Comparison of ENCODE assay signal across 11 cellular contexts in the genomic region with DNA sequence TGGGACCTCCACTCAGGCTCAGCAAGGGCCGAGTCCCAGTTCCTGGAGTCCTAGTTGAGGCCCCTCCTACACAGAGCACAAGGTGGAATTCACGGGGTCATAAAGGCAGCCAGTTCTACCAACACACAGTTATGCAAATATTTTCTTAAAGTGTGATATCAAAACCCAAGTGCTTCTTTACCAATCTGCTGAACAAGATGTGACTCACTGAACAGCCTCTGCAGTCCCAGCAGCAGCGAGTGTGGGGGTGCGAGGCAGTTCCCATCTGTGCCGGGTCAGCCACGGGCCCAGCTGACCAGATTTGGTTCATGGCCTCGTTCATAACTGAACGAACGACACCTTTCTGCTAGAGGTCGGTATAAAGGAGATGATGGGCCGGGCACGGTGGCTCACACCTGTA. TPM values are rescaled to one million over a fixed set of nuclear protein-coding genes. Genes with fewer than 3 reads are reported as not detected.
DNase-seq lines count a peak whose midpoint lies in the region; ATAC-seq lines count a peak whose summit lies in the region.
"Had no signal": no experiment of that assay in that cellular context is flagged by ENCODE, and none has a peak within 500 bp of the region (broad histone marks: within the 10 kb centered on the region; RNA-seq: fewer than 3 reads in every experiment).

No MANE protein-coding gene starts in this region.

- CTCF ChIA-PET in activated CD4-positive, alpha-beta T cell treated with anti-CD3 and anti-CD28 coated beads for 36 hours (lab: Charles Lee), result interaction anchor here (0.7 kb wide), 1 partner anchor 210 kb away, joined by 3 read pairs; no protein-coding TSS in a partner anchor

- no CpG with 5 or more reads among the region's 12 CpGs for WGBS in neuronal stem cell (ENCODE audit: extremely low coverage in 2 of 2, insufficient read length in 2 of 2, insufficient replicate concordance in 1 of 2), 2 donors

- peaks cover 7% of the 10 kb centered on the region for H3K27me3 Mint-ChIP-seq in activated CD4-positive, alpha-beta T cell treated with anti-CD3 and anti-CD28 coated beads for 36 hours

- intact Hi-C loops in activated CD4-positive, alpha-beta T cell treated with anti-CD3 and anti-CD28 coated beads for 36 hours (cut with DNase I, micrococcal nuclease), result loop anchor here in 1 of 2 experiments (5.0 kb wide), 1 partner anchor 76 kb away; a partner anchor contains a TSS

- H3K4me3 ChIP-seq in neuronal stem cell (ENCODE audit: low read length in 2 of 2), result no peak overlapping the region
- H3K4me3 ChIP-seq: testis had no signal

- H3K9me3 Mint-ChIP-seq in activated CD4-positive, alpha-beta T cell treated with anti-CD3 and anti-CD28 coated beads for 36 hours (ENCODE audit: low read depth), result no peaks in the 10 kb centered on the region

- ATAC-seq in activated CD4-positive, alpha-beta T cell treated with anti-CD3 and anti-CD28 coated beads for 36 hours, result peak; percentile 3

- no peak overlapping the region for H3K18ac ChIP-seq in neuronal stem cell (ENCODE audit: low read length)

- no peak overlapping the region for H2AFZ ChIP-seq in neuronal stem cell (ENCODE audit: low read length)

- no peak for DNase-seq in activated CD4-positive, alpha-beta T cell treated with anti-CD3 and anti-CD28 coated beads for 36 hours
- DNase-seq in activated CD4-positive, alpha-beta T cell treated with anti-CD3 and anti-CD28 coated beads for 1 hour, result no peak
- DNase-seq in M059J (ENCODE audit: low read depth) (peak; percentile 45), neuronal stem cell (ENCODE audit: low spot score) (no peak), DMS79 (lab: John Stamatoyannopoulos, UW) (no peak), NCI-H1694 (lab: John Stamatoyannopoulos, UW) (no peak), NCI-H446 (lab: John Stamatoyannopoulos, UW) (no peak)
- DNase-seq: NCI-H1694 treated with DMSO at 0.1 percent for 48 hours, NCI-H774 had no signal

- no peak overlapping the region for H4K91ac ChIP-seq in neuronal stem cell (ENCODE audit: low read depth, low read length, poor library complexity)

- H3K9ac ChIP-seq in neuronal stem cell (ENCODE audit: low read depth, low read length, poor library complexity), result no peak overlapping the region

- H3K4me1 Mint-ChIP-seq in activated CD4-positive, alpha-beta T cell treated with anti-CD3 and anti-CD28 coated beads for 36 hours, result peaks cover 21% of the 10 kb centered on the region

- no peak overlapping the region for H3K23ac ChIP-seq in neuronal stem cell (ENCODE audit: low read depth, low read length, poor library complexity)

- H3K4ac ChIP-seq in neuronal stem cell (ENCODE audit: low read length), result no peak overlapping the region

- H3K27ac ChIP-seq in angular gyrus (ENCODE audit: low read depth, low read length) (peak overlapping the region; percentile 24), neuronal stem cell (replicated peaks; ENCODE audit: low read length) (no peak overlapping the region)
- H3K27ac ChIP-seq: testis had no signal

- H4K8ac ChIP-seq in neuronal stem cell (ENCODE audit: low read depth, low read length), result no peak overlapping the region

- peaks cover 0 to 11% (median 0%) of the 10 kb centered on the region in 3 experiments for H3K27me3 ChIP-seq in neuronal stem cell (ENCODE audit: control insufficient read depth in 3 of 3, insufficient read depth in 3 of 3, low read depth in 1 of 3, low read length in 3 of 3)
- H3K27me3 ChIP-seq: testis had no signal

- peak overlapping the region; percentile 79 for H3K4me3 Mint-ChIP-seq in activated CD4-positive, alpha-beta T cell treated with anti-CD3 and anti-CD28 coated beads for 36 hours

- peak overlapping the region; percentile 57 for H2BK5ac ChIP-seq in neuronal stem cell (ENCODE audit: low read length)

- H2BK12ac ChIP-seq in neuronal stem cell (ENCODE audit: low read length), result no peak overlapping the region

- H3K4me2 ChIP-seq in neuronal stem cell (ENCODE audit: insufficient read depth, low read length, poor library complexity, severe bottlenecking), result no peak overlapping the region

- H3K4me1 ChIP-seq in neuronal stem cell (ENCODE audit: control insufficient read depth in 2 of 2, insufficient read depth in 1 of 2, low read depth in 1 of 2, low read length in 2 of 2), result peaks cover 17 to 38% of the 10 kb centered on the region in 2 donors

- POLR2A ChIA-PET in activated CD4-positive, alpha-beta T cell treated with anti-CD3 and anti-CD28 coated beads for 36 hours (lab: Charles Lee), result no interaction called here

- H3K36me3 Mint-ChIP-seq in activated CD4-positive, alpha-beta T cell treated with anti-CD3 and anti-CD28 coated beads for 36 hours (ENCODE audit: low read depth), result no peaks in the 10 kb centered on the region

- H3K14ac ChIP-seq in neuronal stem cell (ENCODE audit: low read length), result no peak overlapping the region

- H2BK15ac ChIP-seq in neuronal stem cell (ENCODE audit: low read length), result peak overlapping the region; percentile 79

- H3K36me3 ChIP-seq in neuronal stem cell (replicated peaks in 1 of 2; ENCODE audit: control insufficient read depth in 2 of 2, insufficient read depth in 2 of 2, low read length in 2 of 2), result no peaks in the 10 kb centered on the region

- H3K79me1 ChIP-seq in neuronal stem cell (ENCODE audit: low read depth, low read length), result peaks cover 2% of the 10 kb centered on the region

- no peaks in the 10 kb centered on the region for H3K9me3 ChIP-seq in neuronal stem cell (replicated peaks in 1 of 2; ENCODE audit: control insufficient read depth in 2 of 2, insufficient read depth in 1 of 2, low read depth in 1 of 2, low read length in 2 of 2)
- H3K9me3 ChIP-seq: testis had no signal

- peak overlapping the region; percentile 83 for H3K27ac Mint-ChIP-seq in activated CD4-positive, alpha-beta T cell treated with anti-CD3 and anti-CD28 coated beads for 36 hours

- H2BK120ac ChIP-seq in neuronal stem cell (ENCODE audit: low read depth, low read length), result peak overlapping the region; percentile 42

- peak overlapping the region; percentile 99 for H2AK5ac ChIP-seq in neuronal stem cell (ENCODE audit: low read depth, low read length)

RNA-seq across cellular contexts. Expression of a gene that starts 4.5 kb away (rescaled TPM):
- 10 to 100 TPM; 40.6 to 50.0 TPM for total RNA-seq in activated CD4-positive, alpha-beta T cell treated with anti-CD3 and anti-CD28 coated beads for 36 hours
- total RNA-seq in M059J (2014; rRNA removed; shearing (Covaris generic)), result 21.1 and 28.7 TPM in 2 replicates
- 111 TPM for polyA plus RNA-seq in neuronal stem cell (2013, experiment 1 of 2)
- 113 TPM for polyA plus RNA-seq in neuronal stem cell (2013, experiment 2 of 2)

RNA-seq across cellular contexts. Expression of a gene that starts 9.1 kb away (rescaled TPM):
- total RNA-seq in activated CD4-positive, alpha-beta T cell treated with anti-CD3 and anti-CD28 coated beads for 36 hours, result not detected
- total RNA-seq in M059J (2014; rRNA removed; shearing (Covaris generic)), result not detected in 2 replicates
- 0.13 TPM for polyA plus RNA-seq in neuronal stem cell (2013, experiment 1 of 2)
- polyA plus RNA-seq in neuronal stem cell (2013, experiment 2 of 2), result 0.08 TPM

RNA-seq across cellular contexts. Expression of a gene that starts 20.8 kb away (rescaled TPM):
- total RNA-seq in activated CD4-positive, alpha-beta T cell treated with anti-CD3 and anti-CD28 coated beads for 36 hours, result 10 to 100 TPM; 39.6 to 40.2 TPM
- total RNA-seq in M059J (2014; rRNA removed; shearing (Covaris generic)), result 23.7 and 33.6 TPM in 2 replicates
- polyA plus RNA-seq in neuronal stem cell (2013, experiment 1 of 2), result 7.9 TPM
- 8.0 TPM for polyA plus RNA-seq in neuronal stem cell (2013, experiment 2 of 2)

RNA-seq across cellular contexts. Expression of a gene that starts 21.3 kb away (rescaled TPM):
- under 1 TPM; 0.42 to 0.50 TPM for total RNA-seq in activated CD4-positive, alpha-beta T cell treated with anti-CD3 and anti-CD28 coated beads for 36 hours
- total RNA-seq in M059J (2014; rRNA removed; shearing (Covaris generic)), result 0.59 TPM in 1 of 2 replicates, not detected in the other
- polyA plus RNA-seq in neuronal stem cell (2013, experiment 1 of 2), result 2.6 TPM
- 2.5 TPM for polyA plus RNA-seq in neuronal stem cell (2013, experiment 2 of 2)

RNA-seq across cellular contexts. Expression of a gene that starts 22.6 kb away (rescaled TPM):
- 1 to 10 TPM; 2.3 to 3.3 TPM for total RNA-seq in activated CD4-positive, alpha-beta T cell treated with anti-CD3 and anti-CD28 coated beads for 36 hours
- 0.02 TPM in 2 replicates for total RNA-seq in M059J (2014; rRNA removed; shearing (Covaris generic))
- 0.14 TPM for polyA plus RNA-seq in neuronal stem cell (2013, experiment 1 of 2)
- polyA plus RNA-seq in neuronal stem cell (2013, experiment 2 of 2), result 0.25 TPM
